In genomic region chr3:57952651-57953050, GRCh38 we compare ENCODE assay signal across 1 cellular context.
A peak's percentile ranks its signal among the peaks of the same experiment; 100 is the strongest.
TF ChIP-seq lines count a peak whose summit lies in the region.

No MANE protein-coding gene starts in this region.

TF ChIP-seq in K562, 482 proteins besides CTCF, POLR2A, EP300 and RAD21 (continued from another document and continues in another):
- TF ChIP-seq, protein P1, sequence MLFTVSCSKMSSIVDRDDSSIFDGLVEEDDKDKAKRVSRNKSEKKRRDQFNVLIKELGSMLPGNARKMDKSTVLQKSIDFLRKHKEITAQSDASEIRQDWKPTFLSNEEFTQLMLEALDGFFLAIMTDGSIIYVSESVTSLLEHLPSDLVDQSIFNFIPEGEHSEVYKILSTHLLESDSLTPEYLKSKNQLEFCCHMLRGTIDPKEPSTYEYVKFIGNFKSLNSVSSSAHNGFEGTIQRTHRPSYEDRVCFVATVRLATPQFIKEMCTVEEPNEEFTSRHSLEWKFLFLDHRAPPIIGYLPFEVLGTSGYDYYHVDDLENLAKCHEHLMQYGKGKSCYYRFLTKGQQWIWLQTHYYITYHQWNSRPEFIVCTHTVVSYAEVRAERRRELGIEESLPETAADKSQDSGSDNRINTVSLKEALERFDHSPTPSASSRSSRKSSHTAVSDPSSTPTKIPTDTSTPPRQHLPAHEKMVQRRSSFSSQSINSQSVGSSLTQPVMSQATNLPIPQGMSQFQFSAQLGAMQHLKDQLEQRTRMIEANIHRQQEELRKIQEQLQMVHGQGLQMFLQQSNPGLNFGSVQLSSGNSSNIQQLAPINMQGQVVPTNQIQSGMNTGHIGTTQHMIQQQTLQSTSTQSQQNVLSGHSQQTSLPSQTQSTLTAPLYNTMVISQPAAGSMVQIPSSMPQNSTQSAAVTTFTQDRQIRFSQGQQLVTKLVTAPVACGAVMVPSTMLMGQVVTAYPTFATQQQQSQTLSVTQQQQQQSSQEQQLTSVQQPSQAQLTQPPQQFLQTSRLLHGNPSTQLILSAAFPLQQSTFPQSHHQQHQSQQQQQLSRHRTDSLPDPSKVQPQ (CRISPR knock-in tag; IDR thresholded peaks at IDR 0.05; ENCODE audit: borderline replicate concordance), result no peak
- no peak for TF ChIP-seq GABPB2 (CRISPR knock-in tag; conservative IDR thresholded peaks at IDR 0.05)
- no peak for TF ChIP-seq NUFIP1 (IDR thresholded peaks at IDR 0.05; ENCODE audit: partially characterized antibody)
- no peak for TF ChIP-seq JUND (IDR thresholded peaks at IDR 0.05; ENCODE audit: borderline replicate concordance, low read depth, low read length)
- TF ChIP-seq JUND (tag; IDR thresholded peaks at IDR 0.05; ENCODE audit: borderline replicate concordance, low read depth, low read length), result no peak; the same call in 2 of the 3 replicates
- no peak for TF ChIP-seq ZNF212 (CRISPR knock-in tag; IDR thresholded peaks at IDR 0.05)
- TF ChIP-seq, protein P2, sequence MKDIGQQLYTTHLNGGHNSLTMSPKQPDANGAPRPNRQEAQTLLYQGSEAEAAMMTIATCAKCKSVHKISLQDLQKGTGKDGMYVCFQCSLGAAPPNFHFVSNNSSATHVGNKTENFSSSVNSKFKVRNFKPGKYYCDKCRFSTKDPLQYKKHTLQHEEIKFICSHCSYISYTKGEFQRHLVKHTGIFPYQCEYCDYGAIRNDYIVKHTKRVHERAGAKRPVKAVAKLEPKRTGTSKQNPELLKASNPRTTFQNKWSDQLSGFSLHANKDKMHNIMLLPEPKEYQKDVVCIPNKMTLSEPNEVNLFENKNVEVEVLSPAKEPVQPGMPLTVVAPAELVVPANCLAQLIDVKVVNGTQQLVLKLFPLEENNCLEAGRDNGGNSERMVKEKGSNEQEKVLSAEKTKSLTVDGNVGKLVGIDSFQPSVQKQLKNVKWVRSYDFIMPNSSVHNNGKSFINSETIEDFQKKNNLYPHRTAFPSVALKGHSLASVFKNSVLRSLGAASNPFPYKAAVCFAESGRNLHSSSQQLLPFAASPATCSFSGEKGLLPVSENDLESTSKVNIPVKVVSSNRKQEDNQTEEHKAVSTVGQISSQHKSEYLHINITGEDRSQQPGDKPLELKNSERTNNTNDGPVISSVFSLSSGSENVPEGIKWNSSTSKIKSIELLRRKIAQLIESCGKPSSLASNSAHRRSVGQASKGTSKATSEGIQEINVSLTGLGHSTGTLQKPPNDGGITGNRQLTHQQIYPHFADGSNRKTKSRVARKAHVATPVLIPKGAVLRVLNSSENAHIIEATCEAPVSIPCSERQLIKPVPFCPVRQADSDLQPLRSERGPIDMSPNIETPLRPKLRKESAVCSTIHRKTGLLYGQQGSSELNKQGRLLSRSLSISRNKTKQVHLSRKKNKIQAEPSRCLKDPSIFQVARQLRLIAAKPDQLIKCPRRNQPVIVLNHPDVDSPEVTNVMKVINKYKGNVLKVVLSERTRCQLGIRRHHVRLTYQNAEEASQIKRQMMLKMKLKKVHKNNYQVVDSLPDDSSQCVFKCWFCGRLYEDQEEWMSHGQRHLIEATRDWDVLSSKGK (CRISPR knock-in tag; IDR thresholded peaks at IDR 0.05), result no peak
- peak; percentile 43; the same call in 1 of the 2 replicates for TF ChIP-seq ESRRA (IDR thresholded peaks at IDR 0.05; ENCODE audit: borderline replicate concordance, low read depth)
- TF ChIP-seq EWSR1 (IDR thresholded peaks at IDR 0.05; ENCODE audit: borderline replicate concordance, low read depth, partially characterized antibody), result no peak
- TF ChIP-seq CC2D1A (IDR thresholded peaks at IDR 0.05), result no peak
- TF ChIP-seq, protein P3, sequence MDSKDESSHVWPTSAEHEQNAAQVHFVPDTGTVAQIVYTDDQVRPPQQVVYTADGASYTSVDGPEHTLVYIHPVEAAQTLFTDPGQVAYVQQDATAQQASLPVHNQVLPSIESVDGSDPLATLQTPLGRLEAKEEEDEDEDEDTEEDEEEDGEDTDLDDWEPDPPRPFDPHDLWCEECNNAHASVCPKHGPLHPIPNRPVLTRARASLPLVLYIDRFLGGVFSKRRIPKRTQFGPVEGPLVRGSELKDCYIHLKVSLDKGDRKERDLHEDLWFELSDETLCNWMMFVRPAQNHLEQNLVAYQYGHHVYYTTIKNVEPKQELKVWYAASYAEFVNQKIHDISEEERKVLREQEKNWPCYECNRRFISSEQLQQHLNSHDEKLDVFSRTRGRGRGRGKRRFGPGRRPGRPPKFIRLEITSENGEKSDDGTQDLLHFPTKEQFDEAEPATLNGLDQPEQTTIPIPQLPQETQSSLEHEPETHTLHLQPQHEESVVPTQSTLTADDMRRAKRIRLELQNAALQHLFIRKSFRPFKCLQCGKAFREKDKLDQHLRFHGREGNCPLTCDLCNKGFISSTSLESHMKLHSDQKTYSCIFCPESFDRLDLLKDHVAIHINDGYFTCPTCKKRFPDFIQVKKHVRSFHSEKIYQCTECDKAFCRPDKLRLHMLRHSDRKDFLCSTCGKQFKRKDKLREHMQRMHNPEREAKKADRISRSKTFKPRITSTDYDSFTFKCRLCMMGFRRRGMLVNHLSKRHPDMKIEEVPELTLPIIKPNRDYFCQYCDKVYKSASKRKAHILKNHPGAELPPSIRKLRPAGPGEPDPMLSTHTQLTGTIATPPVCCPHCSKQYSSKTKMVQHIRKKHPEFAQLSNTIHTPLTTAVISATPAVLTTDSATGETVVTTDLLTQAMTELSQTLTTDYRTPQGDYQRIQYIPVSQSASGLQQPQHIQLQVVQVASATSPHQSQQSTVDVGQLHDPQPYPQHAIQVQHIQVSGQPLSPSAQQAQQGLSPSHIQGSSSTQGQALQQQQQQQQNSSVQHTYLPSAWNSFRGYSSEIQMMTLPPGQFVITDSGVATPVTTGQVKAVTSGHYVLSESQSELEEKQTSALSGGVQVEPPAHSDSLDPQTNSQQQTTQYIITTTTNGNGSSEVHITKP (IDR thresholded peaks at IDR 0.05; ENCODE audit: partially characterized antibody), result no peak
- TF ChIP-seq ZNF707 (CRISPR knock-in tag; conservative IDR thresholded peaks at IDR 0.05), result no peak
- no peak for TF ChIP-seq PHB2 (IDR thresholded peaks at IDR 0.05; ENCODE audit: low read depth)
- TF ChIP-seq NFE2L1 (tag; IDR thresholded peaks at IDR 0.05; ENCODE audit: borderline replicate concordance, low read depth), result no peak
- TF ChIP-seq, protein P4, sequence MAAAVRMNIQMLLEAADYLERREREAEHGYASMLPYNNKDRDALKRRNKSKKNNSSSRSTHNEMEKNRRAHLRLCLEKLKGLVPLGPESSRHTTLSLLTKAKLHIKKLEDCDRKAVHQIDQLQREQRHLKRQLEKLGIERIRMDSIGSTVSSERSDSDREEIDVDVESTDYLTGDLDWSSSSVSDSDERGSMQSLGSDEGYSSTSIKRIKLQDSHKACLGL (CRISPR knock-in tag; IDR thresholded peaks at IDR 0.05; ENCODE audit: borderline replicate concordance, poor library complexity, severe bottlenecking), result no peak
- TF ChIP-seq ZBTB9 (CRISPR knock-in tag; IDR thresholded peaks at IDR 0.05), result no peak
- TF ChIP-seq, protein P5, sequence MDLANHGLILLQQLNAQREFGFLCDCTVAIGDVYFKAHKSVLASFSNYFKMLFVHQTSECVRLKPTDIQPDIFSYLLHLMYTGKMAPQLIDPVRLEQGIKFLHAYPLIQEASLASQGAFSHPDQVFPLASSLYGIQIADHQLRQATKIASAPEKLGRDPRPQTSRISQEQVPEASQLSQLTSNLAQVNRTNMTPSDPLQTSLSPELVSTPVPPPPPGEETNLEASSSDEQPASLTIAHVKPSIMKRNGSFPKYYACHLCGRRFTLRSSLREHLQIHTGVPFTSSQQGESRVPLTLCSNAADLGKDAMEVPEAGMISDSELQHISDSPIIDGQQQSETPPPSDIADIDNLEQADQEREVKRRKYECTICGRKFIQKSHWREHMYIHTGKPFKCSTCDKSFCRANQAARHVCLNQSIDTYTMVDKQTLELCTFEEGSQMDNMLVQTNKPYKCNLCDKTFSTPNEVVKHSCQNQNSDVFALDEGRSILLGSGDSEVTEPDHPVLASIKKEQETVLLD (IDR thresholded peaks at IDR 0.05), result no peak
- no peak for TF ChIP-seq SIRT6 (IDR thresholded peaks at IDR 0.05; ENCODE audit: low read depth, low read length)
- TF ChIP-seq ZEB2 (IDR thresholded peaks at IDR 0.05), result no peak
- TF ChIP-seq HINFP (tag; conservative IDR thresholded peaks at IDR 0.05; ENCODE audit: low read depth), result 0 out of 2 replicates have a peak, but pooled peaks have one; percentile 7
- no peak for TF ChIP-seq MAFK (IDR thresholded peaks at IDR 0.05; ENCODE audit: low read length)
- no peak for TF ChIP-seq MTA2 (IDR thresholded peaks at IDR 0.05; ENCODE audit: low read depth)
- TF ChIP-seq KLF13 (tag; IDR thresholded peaks at IDR 0.05; ENCODE audit: borderline replicate concordance, low read depth), result no peak
- no peak for TF ChIP-seq SMC3 (conservative IDR thresholded peaks at IDR 0.05; ENCODE audit: insufficient read depth, low read depth, low read length)
- TF ChIP-seq FIP1L1 (IDR thresholded peaks at IDR 0.05; ENCODE audit: low read depth, low read length, poor library complexity, severe bottlenecking), result no peak
- no peak for TF ChIP-seq RBFOX2 (IDR thresholded peaks at IDR 0.05; ENCODE audit: low read depth, low read length)
- no peak for TF ChIP-seq SMARCA4 (IDR thresholded peaks at IDR 0.05)
- no peak for TF ChIP-seq ZNF140 (CRISPR knock-in tag; IDR thresholded peaks at IDR 0.05)
- no peak for TF ChIP-seq C11orf30 (IDR thresholded peaks at IDR 0.05; ENCODE audit: low read depth)
- peak; percentile 39 to 69; a peak in 3 of 4 replicates for TF ChIP-seq KDM1A (IDR thresholded peaks at IDR 0.05)
- peak; percentile 64 for TF ChIP-seq CHD4 (IDR thresholded peaks at IDR 0.05; ENCODE audit: insufficient read depth, insufficient replicate concordance, low read depth, low read length, poor library complexity, severe bottlenecking)
- no peak for TF ChIP-seq HDAC3 (IDR thresholded peaks at IDR 0.05; ENCODE audit: borderline replicate concordance, partially characterized antibody)
- no peak for TF ChIP-seq ZNF512 (tag; IDR thresholded peaks at IDR 0.05)
- no peak for TF ChIP-seq RBM17 (IDR thresholded peaks at IDR 0.05; ENCODE audit: borderline replicate concordance, low read depth, low read length)
- TF ChIP-seq TAF15 (IDR thresholded peaks at IDR 0.05; ENCODE audit: low read depth, low read length), result no peak
- no peak for TF ChIP-seq DACH1 (IDR thresholded peaks at IDR 0.05; ENCODE audit: partially characterized antibody)
- peak; percentile 37; the same call in 1 of the 2 replicates for TF ChIP-seq ADNP (tag; IDR thresholded peaks at IDR 0.05)
- no peak for TF ChIP-seq ZNF785 (CRISPR knock-in tag; IDR thresholded peaks at IDR 0.05)
- no peak for TF ChIP-seq ZFX (CRISPR knock-in tag; IDR thresholded peaks at IDR 0.05)
- TF ChIP-seq PML (IDR thresholded peaks at IDR 0.05; ENCODE audit: low read length), result no peak
- no peak for TF ChIP-seq WHSC1 (IDR thresholded peaks at IDR 0.05; ENCODE audit: low read length)
- no peak for TF ChIP-seq POLR2G (IDR thresholded peaks at IDR 0.05; ENCODE audit: low read depth, low read length)
- TF ChIP-seq SAFB2 (IDR thresholded peaks at IDR 0.05; ENCODE audit: borderline replicate concordance, low read depth, low read length, severe bottlenecking), result no peak
- TF ChIP-seq KDM4B (IDR thresholded peaks at IDR 0.05; ENCODE audit: borderline replicate concordance in 2 of 2, low read depth in 1 of 2), result no peak
- no peak for TF ChIP-seq ZBTB33 (CRISPR knock-in tag; IDR thresholded peaks at IDR 0.05)
- TF ChIP-seq ZNF277 (CRISPR knock-in tag; IDR thresholded peaks at IDR 0.05; ENCODE audit: borderline replicate concordance), result no peak
